In genomic region chr10:130185591-130185990, GRCh38 we compare ENCODE assay signal across 26 cellular contexts.
"Had no signal": no experiment of that assay in that cellular context is flagged by ENCODE, and none has a peak within 500 bp of the region (broad histone marks: within the 10 kb centered on the region; RNA-seq: fewer than 3 reads in every experiment).

No MANE protein-coding gene starts in this region.

- H3K9me3 ChIP-seq: ascending aorta, body of pancreas had no signal

- H3K9me3 Mint-ChIP-seq: activated CD8-positive, alpha-beta T cell treated with anti-CD3 and anti-CD28 coated beads for 36 hours; activated naive CD4-positive, alpha-beta T cell treated with anti-CD3 and anti-CD28 coated beads for 36 hours; activated naive CD8-positive, alpha-beta T cell treated with anti-CD3 and anti-CD28 coated beads, Interleukin-2, amount 10 ng/mL, durations not matched to agents 7 days and 5 days; activated T-helper 1 cell treated with anti-CD3 and anti-CD28 coated beads, Interleukin-12 subunit alpha, Interleukin-12 subunit beta, Interleukin-2, Interleukin-4 antibody, amounts not matched to agents 30 ng/mL and 10 ng/mL and 1 ng/mL, durations not matched to agents 14 hours and 24 hours and 36 hours; T-helper 1 cell treated with Interleukin-12 subunit alpha and Interleukin-12 subunit beta and Interleukin-4 antibody, amounts not matched to agents 30 μg/mL and 1 μg/mL, for 36 hours had no signal

- H3K27ac ChIP-seq: ascending aorta, body of pancreas, SJSA1 had no signal

- H3K4me3 Mint-ChIP-seq: activated CD8-positive, alpha-beta T cell treated with anti-CD3 and anti-CD28 coated beads for 36 hours; activated naive CD4-positive, alpha-beta T cell treated with anti-CD3 and anti-CD28 coated beads for 36 hours; activated naive CD8-positive, alpha-beta T cell treated with anti-CD3 and anti-CD28 coated beads, Interleukin-2, amount 10 ng/mL, durations not matched to agents 7 days and 5 days; activated T-helper 1 cell treated with anti-CD3 and anti-CD28 coated beads, Interleukin-12 subunit alpha, Interleukin-12 subunit beta, Interleukin-2, Interleukin-4 antibody, amounts not matched to agents 30 ng/mL and 10 ng/mL and 1 ng/mL, durations not matched to agents 14 hours and 24 hours and 36 hours; T-helper 1 cell treated with Interleukin-12 subunit alpha and Interleukin-12 subunit beta and Interleukin-4 antibody, amounts not matched to agents 30 μg/mL and 1 μg/mL, for 36 hours had no signal

- H3K27me3 ChIP-seq: ascending aorta, body of pancreas, SJSA1 had no signal

- H3K4me3 ChIP-seq: ascending aorta, body of pancreas, K562, SJSA1 had no signal

- H3K27me3 Mint-ChIP-seq: activated CD8-positive, alpha-beta T cell treated with anti-CD3 and anti-CD28 coated beads for 36 hours; activated naive CD8-positive, alpha-beta T cell treated with anti-CD3 and anti-CD28 coated beads, Interleukin-2, amount 10 ng/mL, durations not matched to agents 7 days and 5 days had no signal

- DNase-seq: activated CD4-positive, CD25-positive, alpha-beta regulatory T cell; activated CD8-positive, alpha-beta memory T cell treated with anti-CD3 and anti-CD28 coated beads, Interleukin-2, amount 50 U/mL, for 4 hours; activated CD8-positive, alpha-beta T cell treated with anti-CD3 and anti-CD28 coated beads for 36 hours; activated effector memory CD4-positive, alpha-beta T cell treated with anti-CD3 and anti-CD28 coated beads, Interleukin-2, amount 50 U/mL, for 16 hours; activated naive CD4-positive, alpha-beta T cell treated with anti-CD3 and anti-CD28 coated beads for 36 hours; activated naive CD8-positive, alpha-beta T cell treated with anti-CD3 and anti-CD28 coated beads, Interleukin-2, amount 10 ng/mL, durations not matched to agents 7 days and 5 days; body of pancreas; central memory CD4-positive, alpha-beta T cell; Karpas-422; MM.1S; NCI-H1105; NCI-H1436; NCI-H1694 treated with DMSO at 0.1 percent for 48 hours; NCI-H2029 treated with DMSO at 0.1 percent for 48 hours; NCI-H510A treated with DMSO at 0.1 percent for 48 hours; NCI-H69; NK-92 treated with Interleukin-12 subunit alpha and Interleukin-12 subunit beta, amount 100 ng/mL, for 24 hours; SHP77; SW 1271; T-helper 9 cell had no signal

- ATAC-seq: activated CD8-positive, alpha-beta T cell treated with anti-CD3 and anti-CD28 coated beads for 36 hours; body of pancreas; K562; SK-N-SH treated with all-trans-retinoic acid at 6 μM for 48 hours had no signal

- H3K27ac Mint-ChIP-seq: activated CD8-positive, alpha-beta T cell treated with anti-CD3 and anti-CD28 coated beads for 36 hours; activated naive CD4-positive, alpha-beta T cell treated with anti-CD3 and anti-CD28 coated beads for 36 hours; activated naive CD8-positive, alpha-beta T cell treated with anti-CD3 and anti-CD28 coated beads, Interleukin-2, amount 10 ng/mL, durations not matched to agents 7 days and 5 days; activated T-helper 1 cell treated with anti-CD3 and anti-CD28 coated beads, Interleukin-12 subunit alpha, Interleukin-12 subunit beta, Interleukin-2, Interleukin-4 antibody, amounts not matched to agents 30 ng/mL and 10 ng/mL and 1 ng/mL, durations not matched to agents 14 hours and 24 hours and 36 hours; T-helper 1 cell treated with Interleukin-12 subunit alpha and Interleukin-12 subunit beta and Interleukin-4 antibody, amounts not matched to agents 30 μg/mL and 1 μg/mL, for 36 hours had no signal
